ENCODE assay signal across 13 cellular contexts in the genomic region with DNA sequence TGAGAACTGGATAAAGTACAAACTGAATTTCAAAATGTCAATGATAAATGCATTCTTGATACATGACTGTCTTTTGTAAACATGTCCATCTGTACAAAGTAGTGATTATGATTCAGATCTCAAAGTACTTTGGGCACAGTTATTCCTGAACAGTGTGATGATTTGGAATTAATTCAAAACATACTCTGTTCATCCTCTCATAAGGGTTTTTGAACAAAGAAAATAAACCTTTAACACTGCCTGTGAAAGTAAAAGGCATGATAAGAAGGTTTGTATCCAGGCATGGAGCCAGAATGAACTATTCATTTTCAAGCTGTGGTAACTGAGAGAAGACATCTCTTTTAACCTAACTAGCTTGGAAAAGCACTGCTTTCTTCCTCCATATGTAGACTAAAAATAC. TPM values are rescaled to one million over a fixed set of nuclear protein-coding genes. Genes with fewer than 3 reads are reported as not detected.
DNase-seq lines count a peak whose midpoint lies in the region.
"Had no signal": no experiment of that assay in that cellular context is flagged by ENCODE, and none has a peak within 500 bp of the region (broad histone marks: within the 10 kb centered on the region; RNA-seq: fewer than 3 reads in every experiment).

No MANE protein-coding gene starts in this region.

- H3K36me3 ChIP-seq in ES-I3 (ENCODE audit: insufficient read depth, low read length) (no peaks in the 10 kb centered on the region), neuronal stem cell (replicated peaks in 1 of 2; ENCODE audit: control insufficient read depth in 2 of 2, insufficient read depth in 2 of 2, low read length in 2 of 2) (no peaks in the 10 kb centered on the region)
- H3K36me3 ChIP-seq: BLaER1 had no signal

- H3K79me1 ChIP-seq in neuronal stem cell (ENCODE audit: low read depth, low read length), result no peaks in the 10 kb centered on the region

- H3K9ac ChIP-seq in ES-I3 (ENCODE audit: low read depth, low read length), result peak overlapping the region; percentile 74
- no peak overlapping the region for H3K9ac ChIP-seq in neuronal stem cell (ENCODE audit: low read depth, low read length, poor library complexity)
- H3K9ac ChIP-seq: BLaER1 had no signal

- H3K4me2 ChIP-seq in neuronal stem cell (ENCODE audit: insufficient read depth, low read length, poor library complexity, severe bottlenecking), result no peak overlapping the region

- no peak overlapping the region for H3K18ac ChIP-seq in neuronal stem cell (ENCODE audit: low read length)

- no peak overlapping the region for H3K4ac ChIP-seq in neuronal stem cell (ENCODE audit: low read length)

- no peak overlapping the region for H2AK5ac ChIP-seq in neuronal stem cell (ENCODE audit: low read depth, low read length)

- H3K4me1 ChIP-seq in ES-I3 (ENCODE audit: insufficient read depth, low read length) (no peaks in the 10 kb centered on the region), neuronal stem cell (ENCODE audit: control insufficient read depth in 2 of 2, insufficient read depth in 1 of 2, low read depth in 1 of 2, low read length in 2 of 2) (peaks cover 0 to 3% of the 10 kb centered on the region in 2 donors)

- no peak overlapping the region for H3K23ac ChIP-seq in neuronal stem cell (ENCODE audit: low read depth, low read length, poor library complexity)

- H2AFZ ChIP-seq in neuronal stem cell (ENCODE audit: low read length), result peak overlapping the region; percentile 78

- H2BK120ac ChIP-seq in neuronal stem cell (ENCODE audit: low read depth, low read length), result no peak overlapping the region

- no peak overlapping the region for H2BK5ac ChIP-seq in neuronal stem cell (ENCODE audit: low read length)

- no peak overlapping the region for H2BK15ac ChIP-seq in neuronal stem cell (ENCODE audit: low read length)

- in situ Hi-C loops in KBM-7 (cut with MboI; ENCODE audit: low pct_unique_long_range_greater_than_20kb, low sequenced_read_pairs), result no loop called here

- no peak overlapping the region for H3K4me3 ChIP-seq in neuronal stem cell (ENCODE audit: low read length in 2 of 2)
- H3K4me3 ChIP-seq: BLaER1 had no signal

- peaks cover 0 to 2% (median 0%) of the 10 kb centered on the region in 3 experiments for H3K27me3 ChIP-seq in neuronal stem cell (ENCODE audit: control insufficient read depth in 3 of 3, insufficient read depth in 3 of 3, low read depth in 1 of 3, low read length in 3 of 3)

- H3K27ac ChIP-seq in epithelial cell of prostate (peak overlapping the region; percentile 18), neuronal stem cell (replicated peaks; ENCODE audit: low read length) (no peak overlapping the region)
- H3K27ac ChIP-seq: BLaER1 had no signal

- no peak overlapping the region for H4K8ac ChIP-seq in neuronal stem cell (ENCODE audit: low read depth, low read length)

- H2BK12ac ChIP-seq in neuronal stem cell (ENCODE audit: low read length), result no peak overlapping the region

- H3K9me3 ChIP-seq in ES-I3 (ENCODE audit: control insufficient read depth, insufficient read depth, low read length), result no peaks in the 10 kb centered on the region
- H3K9me3 ChIP-seq in neuronal stem cell (replicated peaks in 1 of 2; ENCODE audit: control insufficient read depth in 2 of 2, insufficient read depth in 1 of 2, low read depth in 1 of 2, low read length in 2 of 2), result no peaks in the 10 kb centered on the region
- H3K9me3 ChIP-seq: BLaER1 had no signal

- no peak overlapping the region for H4K91ac ChIP-seq in neuronal stem cell (ENCODE audit: low read depth, low read length, poor library complexity)

- peak; percentile 1 for DNase-seq in RKO (ENCODE audit: low spot score)
- peak; percentile 0 for DNase-seq in epithelial cell of prostate (ENCODE audit: low read depth, low spot score)
- DNase-seq in neuronal stem cell (ENCODE audit: low spot score), result no peak
- no peak for DNase-seq in KBM-7
- DNase-seq in activated naive CD4-positive, alpha-beta T cell treated with Interleukin-2 at 50 U/mL for 16 hours, result no peak
- DNase-seq in NCI-H1048 (lab: John Stamatoyannopoulos, UW), result no peak
- no peak for DNase-seq in T-helper 9 cell
- DNase-seq: activated B cell treated with CpG ODN at 0.5 μM for 24 hours, activated T-cell treated with anti-CD3 and anti-CD28 coated beads for 4 hours, amniotic stem cell, SHP77 treated with DMSO at 0.1 percent for 48 hours had no signal

- no peak overlapping the region for H3K14ac ChIP-seq in neuronal stem cell (ENCODE audit: low read length)

RNA-seq across cellular contexts. Expression of a gene that starts 0.9 kb away (rescaled TPM):
- not detected for polyA plus RNA-seq in neuronal stem cell (2013, experiment 1 of 2)
- polyA plus RNA-seq in neuronal stem cell (2013, experiment 2 of 2), result not detected

Comparison
In these comparisons a context has a peak if more than half of its experiments do, and no peak if none do; other contexts are left out.
1. DNase-seq: peak in RKO (single experiment) and epithelial cell of prostate (single experiment); none in neuronal stem cell (single experiment), KBM-7 (single experiment), activated naive CD4-positive, alpha-beta T cell treated with Interleukin-2 at 50 U/mL for 16 hours (single experiment), NCI-H1048 (single experiment) and T-helper 9 cell (single experiment).